19 cellular contexts compared by ENCODE assay signal in the genomic region with DNA sequence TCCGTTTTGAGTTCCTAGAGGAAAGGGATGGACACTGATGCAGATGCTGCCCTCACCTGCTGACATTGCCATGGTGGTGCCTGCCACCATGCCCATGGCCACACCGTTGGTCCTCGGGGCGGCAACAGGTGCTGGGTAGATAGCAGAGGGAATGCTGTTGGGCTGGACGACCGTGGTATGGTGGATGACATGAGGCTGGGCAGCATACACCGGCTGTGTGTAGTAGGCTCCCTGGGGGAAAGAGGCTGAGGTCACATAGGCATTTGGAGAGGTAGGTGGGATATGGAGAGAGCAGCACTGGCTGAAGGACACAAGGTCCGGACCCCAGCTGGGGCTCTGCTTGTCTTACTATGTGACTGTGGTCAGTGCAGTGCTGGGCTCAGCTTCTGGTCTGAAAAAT.
"Had no signal": no experiment of that assay in that cellular context is flagged by ENCODE, and none has a peak within 500 bp of the region (broad histone marks: within the 10 kb centered on the region; RNA-seq: fewer than 3 reads in every experiment).

No MANE protein-coding gene starts in this region.

- ATAC-seq: activated T-cell treated with anti-CD3 and anti-CD28 coated beads, Interleukin-2, amount 50 U/mL, for 72 hours; left colon; lower lobe of right lung had no signal

- H3K4me3 Mint-ChIP-seq: activated CD4-positive, alpha-beta T cell treated with anti-CD3 and anti-CD28 coated beads, Interleukin-2, amount 10 ng/mL, durations not matched to agents 24 days and 14 days; activated naive CD4-positive, alpha-beta T cell treated with anti-CD3 and anti-CD28 coated beads, Interleukin-2, amount 50 U/mL, for 24 hours; activated T-cell treated with anti-CD3 and anti-CD28 coated beads, Interleukin-2, amount 50 U/mL, for 72 hours; endodermal cell; mesothelial cell of epicardium; type B pancreatic cell had no signal

- H3K9me3 ChIP-seq: lower lobe of right lung, stomach, testis had no signal

- H3K27ac Mint-ChIP-seq: activated CD4-positive, alpha-beta T cell treated with anti-CD3 and anti-CD28 coated beads, Interleukin-2, amount 10 ng/mL, durations not matched to agents 24 days and 14 days; activated naive CD4-positive, alpha-beta T cell treated with anti-CD3 and anti-CD28 coated beads, Interleukin-2, amount 50 U/mL, for 24 hours; activated T-cell treated with anti-CD3 and anti-CD28 coated beads, Interleukin-2, amount 50 U/mL, for 72 hours; endodermal cell; mesothelial cell of epicardium; type B pancreatic cell had no signal

- H3K27me3 Mint-ChIP-seq: activated CD4-positive, alpha-beta T cell treated with anti-CD3 and anti-CD28 coated beads, Interleukin-2, amount 10 ng/mL, durations not matched to agents 24 days and 14 days; activated naive CD4-positive, alpha-beta T cell treated with anti-CD3 and anti-CD28 coated beads, Interleukin-2, amount 50 U/mL, for 24 hours; type B pancreatic cell had no signal

- DNase-seq: activated CD4-positive, alpha-beta T cell treated with anti-CD3 and anti-CD28 coated beads, Interleukin-2, amount 10 ng/mL, durations not matched to agents 24 days and 14 days; activated CD8-positive, alpha-beta memory T cell treated with anti-CD3 and anti-CD28 coated beads, Interleukin-2, amount 50 U/mL, for 4 hours; activated gamma-delta T cell; activated T-cell treated with anti-CD3 and anti-CD28 coated beads, Interleukin-2, amount 50 U/mL, for 72 hours; endodermal cell; erythroblast; foreskin melanocyte; glutamatergic neuron; hippocampal formation; left colon; lower lobe of right lung; stimulated activated CD4-positive, alpha-beta T cell treated with anti-CD3 and anti-CD28 coated beads, Interleukin-12 subunit alpha, Interleukin-12 subunit beta, amount 100 ng/mL, for 4 hours; stimulated activated CD4-positive, alpha-beta T cell treated with anti-CD3 and anti-CD28 coated beads, Interleukin-2, amount 100 ng/mL, for 24 hours; stomach; SW 1271; testis had no signal

- H3K27me3 ChIP-seq: stomach, testis had no signal

- H3K4me1 Mint-ChIP-seq: activated CD4-positive, alpha-beta T cell treated with anti-CD3 and anti-CD28 coated beads, Interleukin-2, amount 10 ng/mL, durations not matched to agents 24 days and 14 days; activated naive CD4-positive, alpha-beta T cell treated with anti-CD3 and anti-CD28 coated beads, Interleukin-2, amount 50 U/mL, for 24 hours had no signal

- H3K4me3 ChIP-seq: lower lobe of right lung, stomach, testis had no signal

- H3K9me3 Mint-ChIP-seq: activated CD4-positive, alpha-beta T cell treated with anti-CD3 and anti-CD28 coated beads, Interleukin-2, amount 10 ng/mL, durations not matched to agents 24 days and 14 days; activated naive CD4-positive, alpha-beta T cell treated with anti-CD3 and anti-CD28 coated beads, Interleukin-2, amount 50 U/mL, for 24 hours; activated T-cell treated with anti-CD3 and anti-CD28 coated beads, Interleukin-2, amount 50 U/mL, for 72 hours; endodermal cell; mesothelial cell of epicardium; type B pancreatic cell had no signal

- H3K27ac ChIP-seq: lower lobe of right lung, stomach, testis had no signal
